In the genomic region with DNA sequence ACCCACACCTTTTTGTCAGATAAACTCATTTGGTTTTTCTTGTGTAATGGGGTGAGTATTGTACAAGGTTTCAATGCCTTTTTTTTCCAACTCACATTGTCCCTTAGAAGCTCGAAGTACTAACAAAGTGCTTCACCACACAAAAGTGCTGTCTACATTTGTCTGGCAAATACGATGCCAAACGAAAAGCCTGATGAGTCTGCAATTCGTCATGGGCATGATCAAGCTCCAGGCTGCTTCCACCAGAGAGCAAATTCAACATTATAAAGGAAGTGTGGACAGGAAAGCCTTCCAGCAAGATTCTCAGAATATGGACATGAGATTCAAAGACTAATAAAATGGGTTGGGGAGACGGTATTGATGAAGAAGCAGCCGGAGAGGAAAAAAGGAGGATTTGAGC, we compare ENCODE assay signal across 1 cellular context.
TF ChIP-seq lines count a peak whose summit lies in the region.

No MANE protein-coding gene starts in this region.

TF ChIP-seq in H1, 55 proteins besides CTCF, POLR2A, EP300 and RAD21:
- TF ChIP-seq ZNF274 (IDR thresholded peaks at IDR 0.05; ENCODE audit: borderline replicate concordance, extremely low read depth, low read length) (no peak), MAFK (IDR thresholded peaks at IDR 0.05; ENCODE audit: low read depth, low read length) (no peak), RFX5 (IDR thresholded peaks at IDR 0.05; ENCODE audit: borderline replicate concordance, low read depth, low read length) (no peak), JUN (IDR thresholded peaks at IDR 0.05; ENCODE audit: low read depth, low read length) (no peak), ASH2L (IDR thresholded peaks at IDR 0.05; ENCODE audit: low read length) (no peak), SAP30 (IDR thresholded peaks at IDR 0.05; ENCODE audit: insufficient read depth, insufficient replicate concordance, low read length) (no peak), JUND (IDR thresholded peaks at IDR 0.05; ENCODE audit: low read length) (no peak), KDM4A (IDR thresholded peaks at IDR 0.05; ENCODE audit: low read depth, low read length, severe bottlenecking) (no peak), TAF7 (optimal IDR thresholded peaks at IDR 0.05; ENCODE audit: borderline replicate concordance, low read depth, low read length) (no peak), SP4 (IDR thresholded peaks at IDR 0.05; ENCODE audit: low read length) (no peak), POLR2AphosphoS5 (IDR thresholded peaks at IDR 0.05; ENCODE audit: low read depth, low read length) (no peak), POU5F1 (IDR thresholded peaks at IDR 0.05; ENCODE audit: low read depth, low read length) (no peak), SIX5 (IDR thresholded peaks at IDR 0.05; ENCODE audit: low read depth, low read length) (no peak), FOSL1 (IDR thresholded peaks at IDR 0.05; ENCODE audit: insufficient read depth, low read depth, low read length) (no peak), KDM1A (IDR thresholded peaks at IDR 0.05; ENCODE audit: borderline replicate concordance, low read length) (no peak), TEAD4 (IDR thresholded peaks at IDR 0.05; ENCODE audit: low read depth, low read length) (no peak)
TF ChIP-seq in H1: peak in this region for 0.
